In the genomic region with DNA sequence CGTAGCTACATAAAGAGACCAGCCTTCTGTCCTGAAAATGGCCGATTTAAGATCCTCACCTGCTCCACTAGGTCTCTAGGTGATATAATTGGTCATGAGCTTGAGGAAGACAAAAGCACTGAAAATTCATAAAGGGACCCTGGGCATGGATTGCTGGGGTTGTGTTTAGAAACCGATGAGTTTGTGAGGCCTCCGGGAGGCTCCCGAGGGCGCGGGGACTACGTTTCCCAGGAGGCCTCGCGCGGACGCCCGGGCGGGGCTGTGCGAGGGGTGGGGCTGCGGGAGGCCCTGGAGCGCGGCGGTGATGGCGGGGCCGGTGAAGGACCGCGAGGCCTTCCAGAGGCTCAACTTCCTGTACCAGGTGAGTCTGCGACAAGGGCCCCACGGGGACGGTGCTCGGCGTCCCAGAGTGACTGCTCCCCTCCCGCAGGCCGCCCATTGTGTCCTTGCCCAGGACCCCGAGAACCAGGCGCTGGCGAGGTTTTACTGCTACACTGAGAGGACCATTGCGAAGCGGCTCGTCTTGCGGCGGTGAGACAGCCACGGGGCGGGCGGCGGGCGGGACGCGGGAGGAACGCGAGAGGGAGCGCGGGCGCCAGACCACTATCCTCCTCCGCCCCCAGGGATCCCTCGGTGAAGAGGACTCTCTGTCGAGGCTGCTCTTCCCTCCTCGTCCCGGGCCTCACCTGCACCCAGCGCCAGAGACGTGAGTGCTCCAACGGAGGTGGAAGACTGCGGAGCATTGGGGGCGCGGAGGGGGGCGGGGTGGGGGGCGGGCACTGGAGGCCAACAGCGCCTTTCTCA, we compare ENCODE assay signal across 8 cellular contexts. TPM values are rescaled to one million over a fixed set of nuclear protein-coding genes. Genes with fewer than 3 reads are reported as not detected.
DNase-seq lines count a peak whose midpoint lies in the region; ATAC-seq and TF ChIP-seq lines count a peak whose summit lies in the region.

Gene RPP21, plus strand, starts transcription at position 289 of the 804 bp plus-strand sequence. Its CDS starts 16 bp downstream, at position 305.

- no peaks in the 10 kb centered on the region for H3K27me3 ChIP-seq in testis

- H3K9me3 Mint-ChIP-seq in activated naive CD4-positive, alpha-beta T cell treated with anti-CD3 and anti-CD28 coated beads, Interleukin-2, amount 50 U/mL, for 72 hours = no peaks in the 10 kb centered on the region
- no peaks in the 10 kb centered on the region for H3K9me3 Mint-ChIP-seq in osteocyte (ENCODE audit: unreplicated experiment)

- no peak for TF ChIP-seq POLR2A in testis (IDR thresholded peaks at IDR 0.05)

- H3K4me1 ChIP-seq in testis = no peaks in the 10 kb centered on the region

- H3K27me3 Mint-ChIP-seq in osteocyte (ENCODE audit: unreplicated experiment) = no peaks in the 10 kb centered on the region

- DNase-seq in NCI-H1092 (lab: John Stamatoyannopoulos, UW) (peak; percentile 50), SKM-1 treated with dmso at 0.1 percent for 144 hours (lab: John Stamatoyannopoulos, UW; ENCODE audit: unreplicated experiment) (peak; percentile 48), glomerular visceral epithelial cell (ENCODE audit: extremely low spot score) (peak; percentile 81), osteocyte (ENCODE audit: extremely low spot score, unreplicated experiment) (peak; percentile 94), testis (peak; percentile 91)
- DNase-seq in activated naive CD4-positive, alpha-beta T cell treated with anti-CD3 and anti-CD28 coated beads, Interleukin-2, amount 50 U/mL, for 72 hours (ENCODE audit: low spot score in 2 of 2) = peak; percentile 89 to 90

- ATAC-seq in HG02588 (IDR thresholded peaks at IDR 0.05; ENCODE audit: unreplicated experiment) = peak; percentile 93
- ATAC-seq in activated naive CD4-positive, alpha-beta T cell treated with anti-CD3 and anti-CD28 coated beads, Interleukin-2, amount 50 U/mL, for 72 hours = peak; percentile 93 to 96

- WGBS in testis, 2 donors = 2 to 3% methylated on average over 27 to 58 of the region's 64 CpGs

- H3K4me3 ChIP-seq in GM08714 (ENCODE audit: low read length) = peak within 1 kb of the TSS; percentile 90
- H3K4me3 ChIP-seq in testis = peak within 1 kb of the TSS; percentile 87 to 91

- peak within 1 kb of the TSS; percentile 31 to 89 for H3K27ac Mint-ChIP-seq in activated naive CD4-positive, alpha-beta T cell treated with anti-CD3 and anti-CD28 coated beads, Interleukin-2, amount 50 U/mL, for 72 hours
- H3K27ac Mint-ChIP-seq in osteocyte (ENCODE audit: unreplicated experiment) = peak within 1 kb of the TSS; percentile 88

- H3K27ac ChIP-seq in testis = peak within 1 kb of the TSS; percentile 83 to 94

- H3K9me3 ChIP-seq in testis = no peaks in the 10 kb centered on the region

- peak within 1 kb of the TSS; percentile 85 for H3K4me3 Mint-ChIP-seq in osteocyte (ENCODE audit: unreplicated experiment)

- peaks cover 11% of the 10 kb centered on the region for H3K4me1 Mint-ChIP-seq in osteocyte (ENCODE audit: unreplicated experiment)

- intact Hi-C loops in testis (cut with DNase I; ENCODE audit: low total_unique reads) = no loop called here

- H3K36me3 Mint-ChIP-seq in activated naive CD4-positive, alpha-beta T cell treated with anti-CD3 and anti-CD28 coated beads, Interleukin-2, amount 50 U/mL, for 72 hours = peaks cover 16 to 28% of the 10 kb centered on the region in 2 donors
- H3K36me3 Mint-ChIP-seq in osteocyte (ENCODE audit: unreplicated experiment) = peaks cover 23% of the 10 kb centered on the region

- no peak for TF ChIP-seq CTCF in osteocyte (IDR thresholded peaks at IDR 0.05)
- no peak for TF ChIP-seq CTCF in testis (IDR thresholded peaks at IDR 0.05)

- H3K36me3 ChIP-seq in testis (ENCODE audit: low read depth, missing control alignments) = no peaks in the 10 kb centered on the region

RNA-seq across cellular contexts. Expression of gene RPP21, which starts in this region (rescaled TPM):
- total RNA-seq in activated naive CD4-positive, alpha-beta T cell treated with anti-CD3 and anti-CD28 coated beads, Interleukin-2, amount 50 U/mL, for 72 hours = 10 to 100 TPM; 20.8 to 49.9 TPM
- total RNA-seq in osteocyte (47.5 and 48.8 TPM in 2 replicates), testis (100 to 1,000 TPM in 1 of 2 donors, 10 to 100 TPM in 1; 94.3 to 101 TPM)
- 49.8 TPM for polyA plus RNA-seq in testis (ENCODE audit: insufficient read depth, low read depth, low replicate concordance)

Comparison
In these comparisons a context has a peak if more than half of its experiments do, and no peak if none do; other contexts are left out.
1. Peak in every context shown above with its lines: DNase-seq, ATAC-seq, H3K4me3 ChIP-seq and H3K27ac ChIP-seq.